In genomic region chr22:48645766-48646165, GRCh38 we compare ENCODE assay signal across 23 cellular contexts.
"Had no signal": no experiment of that assay in that cellular context is flagged by ENCODE, and none has a peak within 500 bp of the region (broad histone marks: within the 10 kb centered on the region; RNA-seq: fewer than 3 reads in every experiment).

No MANE protein-coding gene starts in this region.

- H3K4me1 ChIP-seq: parathyroid adenoma, psoas muscle, right lobe of liver, sigmoid colon, suprapubic skin, testis, tibial artery, transverse colon, upper lobe of right lung, uterus had no signal

- H2AFZ ChIP-seq: parathyroid adenoma had no signal

- H3K27ac ChIP-seq: ovary, parathyroid adenoma, psoas muscle, right lobe of liver, sigmoid colon, suprapubic skin, testis, tibial artery, transverse colon, upper lobe of right lung, uterus had no signal

- H3K9me3 ChIP-seq: ovary, psoas muscle, right lobe of liver, sigmoid colon, suprapubic skin, testis, tibial artery, transverse colon, upper lobe of right lung, uterus had no signal

- FAIRE-seq: small intestine had no signal

- H3K9ac ChIP-seq: parathyroid adenoma had no signal

- H3K27me3 ChIP-seq: ovary, right lobe of liver, suprapubic skin, testis, transverse colon, upper lobe of right lung, uterus had no signal

- H3K36me3 ChIP-seq: ovary, right lobe of liver, sigmoid colon, suprapubic skin, tibial artery, transverse colon, upper lobe of right lung, uterus had no signal

- H3K4me3 ChIP-seq: ovary, psoas muscle, right lobe of liver, sigmoid colon, suprapubic skin, testis, tibial artery, transverse colon, upper lobe of right lung, uterus had no signal

- DNase-seq: naive thymus-derived CD4-positive, alpha-beta T cell; natural killer cell; occipital lobe; ovary; psoas muscle; right lobe of liver; sigmoid colon; small intestine; stimulated activated CD4-positive, alpha-beta T cell treated with anti-CD3 and anti-CD28 coated beads, Interleukin-12 subunit alpha, Interleukin-12 subunit beta, amount 100 ng/mL, for 4 hours; stimulated activated CD4-positive, alpha-beta T cell treated with anti-CD3 and anti-CD28 coated beads, Interleukin-1b, Interleukin-23, amount 100 ng/mL, for 48 hours; stimulated activated CD4-positive, alpha-beta T cell treated with anti-CD3 and anti-CD28 coated beads, Interleukin-4, amount 100 ng/mL, for 1 hour; stimulated activated CD4-positive, alpha-beta T cell treated with anti-CD3 and anti-CD28 coated beads, Interleukin-4, amount 100 ng/mL, for 4 hours; stimulated activated CD8-positive, alpha-beta memory T cell treated with anti-CD3 and anti-CD28 coated beads, Interleukin-4, amount 100 ng/mL, for 48 hours; stimulated activated naive CD4-positive, alpha-beta T cell; stimulated activated naive CD8-positive, alpha-beta T cell treated with anti-CD3 and anti-CD28 coated beads, Interleukin-15, amount 100 ng/mL, for 72 hours; stimulated activated naive CD8-positive, alpha-beta T cell treated with anti-CD3 and anti-CD28 coated beads, Interleukin-15, Interleukin-2, amounts not matched to agents 100 U/mL and 50 U/mL, for 24 hours; testis; tibial artery; transverse colon; upper lobe of right lung; uterus had no signal
